ENCODE assay signal across 29 cellular contexts in genomic region chr7:44548893-44549292, GRCh38. TPM values are rescaled to one million over a fixed set of nuclear protein-coding genes. Genes with fewer than 3 reads are reported as not detected.
"Had no signal": no experiment of that assay in that cellular context is flagged by ENCODE, and none has a peak within 500 bp of the region (broad histone marks: within the 10 kb centered on the region; RNA-seq: fewer than 3 reads in every experiment).

No MANE protein-coding gene starts in this region.

- H3K27ac Mint-ChIP-seq: activated CD4-positive, alpha-beta memory T cell treated with anti-CD3 and anti-CD28 coated beads for 36 hours; activated naive CD8-positive, alpha-beta T cell treated with anti-CD3 and anti-CD28 coated beads for 36 hours; T-helper 1 cell treated with Interleukin-12 subunit alpha and Interleukin-12 subunit beta and Interleukin-4 antibody, amounts not matched to agents 30 μg/mL and 1 μg/mL, for 36 hours; T-helper 2 cell treated with Interferon-gamma antibody and Interleukin-4, amounts not matched to agents 5 μg/mL and 100 μg/mL, for 36 hours had no signal

- DNase-seq: activated CD4-positive, alpha-beta memory T cell treated with anti-CD3 and anti-CD28 coated beads for 36 hours; activated CD4-positive, alpha-beta T cell treated with anti-CD3 and anti-CD28 coated beads, Interleukin-2, amount 50 U/mL, for 1 hour; activated CD8-positive, alpha-beta memory T cell treated with anti-CD3 and anti-CD28 coated beads, Interleukin-2, amount 50 U/mL, for 4 hours; activated effector memory CD4-positive, alpha-beta T cell treated with anti-CD3 and anti-CD28 coated beads, Interleukin-2, amount 50 U/mL, for 16 hours; activated naive CD4-positive, alpha-beta T cell; activated naive CD4-positive, alpha-beta T cell treated with anti-CD3 and anti-CD28 coated beads, Interleukin-2, amount 50 U/mL, for 16 hours; activated naive CD8-positive, alpha-beta T cell treated with anti-CD3 and anti-CD28 coated beads for 36 hours; activated T-cell treated with anti-CD3 and anti-CD28 coated beads for 4 hours; activated T-cell treated with anti-CD3 and anti-CD28 coated beads, Interleukin-2, amount 50 U/mL, for 48 hours; amniotic stem cell; Kasumi-1; KG1; MM.1S; MV-4-11; NCI-H1092; NCI-H1436 treated with DMSO at 0.1 percent for 48 hours; NCI-H1694 treated with DMSO at 0.1 percent for 48 hours; NCI-H2029; NCI-H345; NCI-H524 treated with DMSO at 0.1 percent for 48 hours; Peyer's patch; RPMI8226; SHP77 treated with DMSO at 0.1 percent for 48 hours; SK-N-SH had no signal

- H3K9me3 Mint-ChIP-seq: activated CD4-positive, alpha-beta memory T cell treated with anti-CD3 and anti-CD28 coated beads for 36 hours; activated naive CD8-positive, alpha-beta T cell treated with anti-CD3 and anti-CD28 coated beads for 36 hours; T-helper 1 cell treated with Interleukin-12 subunit alpha and Interleukin-12 subunit beta and Interleukin-4 antibody, amounts not matched to agents 30 μg/mL and 1 μg/mL, for 36 hours; T-helper 2 cell treated with Interferon-gamma antibody and Interleukin-4, amounts not matched to agents 5 μg/mL and 100 μg/mL, for 36 hours had no signal

- H3K36me3 Mint-ChIP-seq: activated CD4-positive, alpha-beta memory T cell treated with anti-CD3 and anti-CD28 coated beads for 36 hours; activated naive CD8-positive, alpha-beta T cell treated with anti-CD3 and anti-CD28 coated beads for 36 hours had no signal

- H3K4me3 Mint-ChIP-seq: activated CD4-positive, alpha-beta memory T cell treated with anti-CD3 and anti-CD28 coated beads for 36 hours; activated naive CD8-positive, alpha-beta T cell treated with anti-CD3 and anti-CD28 coated beads for 36 hours; T-helper 1 cell treated with Interleukin-12 subunit alpha and Interleukin-12 subunit beta and Interleukin-4 antibody, amounts not matched to agents 30 μg/mL and 1 μg/mL, for 36 hours; T-helper 2 cell treated with Interferon-gamma antibody and Interleukin-4, amounts not matched to agents 5 μg/mL and 100 μg/mL, for 36 hours had no signal

- H3K4me3 ChIP-seq: ascending aorta, Peyer's patch, SJSA1 had no signal

RNA-seq across cellular contexts. Expression of gene NPC1L1, which starts 7.8 kb away (rescaled TPM):
- total RNA-seq: activated naive CD8-positive, alpha-beta T cell treated with anti-CD3 and anti-CD28 coated beads for 36 hours; ascending aorta; NCI-H460; SJSA1 had no signal
